ENCODE assay signal across 8 cellular contexts in the genomic region with DNA sequence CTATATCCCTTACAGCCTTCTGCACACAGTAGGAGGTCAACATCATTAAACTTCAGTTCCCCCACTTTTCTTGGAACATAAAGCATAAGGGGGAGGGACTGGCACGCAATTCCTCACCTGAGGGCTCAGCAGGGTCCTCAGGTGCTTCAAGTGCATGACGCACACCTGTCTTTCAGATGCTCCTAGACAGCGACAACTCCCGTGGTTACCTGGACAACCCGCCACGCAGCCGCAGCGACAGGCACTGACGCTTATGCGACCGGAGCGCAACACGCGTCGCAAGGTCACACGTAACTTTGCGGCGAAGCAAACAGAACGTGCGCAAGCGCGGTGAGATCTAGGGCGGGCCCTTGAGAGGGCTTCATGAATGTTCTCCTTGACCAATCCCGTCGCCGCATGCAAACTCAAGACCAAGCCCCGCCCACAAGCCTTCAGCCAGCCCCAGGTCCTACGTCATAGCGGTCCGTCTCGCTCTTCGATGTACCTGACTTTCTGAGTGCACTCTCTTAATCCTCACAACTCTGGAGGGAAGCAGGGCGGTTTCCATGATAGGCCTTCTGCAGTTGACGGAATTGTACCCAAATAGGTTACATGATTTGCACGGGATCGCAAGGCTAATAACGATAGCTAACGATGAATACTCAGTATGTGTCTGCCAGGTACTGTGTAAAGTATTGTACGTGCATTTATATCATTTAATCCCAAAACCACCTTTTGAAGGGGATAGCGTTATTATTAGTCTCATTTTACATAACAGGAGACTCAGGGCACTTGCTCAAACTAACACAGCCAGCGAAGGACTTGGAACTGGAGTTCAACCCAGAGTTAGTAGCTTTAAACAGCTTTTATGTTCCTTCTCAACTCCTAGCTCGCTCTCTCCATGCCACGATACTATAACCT. TPM values are rescaled to one million over a fixed set of nuclear protein-coding genes. Genes with fewer than 3 reads are reported as not detected.
A peak's percentile ranks its signal among the peaks of the same experiment; 100 is the strongest.
DNase-seq lines count a peak whose midpoint lies in the region; ATAC-seq and TF ChIP-seq lines count a peak whose summit lies in the region.

A gene with protein sequence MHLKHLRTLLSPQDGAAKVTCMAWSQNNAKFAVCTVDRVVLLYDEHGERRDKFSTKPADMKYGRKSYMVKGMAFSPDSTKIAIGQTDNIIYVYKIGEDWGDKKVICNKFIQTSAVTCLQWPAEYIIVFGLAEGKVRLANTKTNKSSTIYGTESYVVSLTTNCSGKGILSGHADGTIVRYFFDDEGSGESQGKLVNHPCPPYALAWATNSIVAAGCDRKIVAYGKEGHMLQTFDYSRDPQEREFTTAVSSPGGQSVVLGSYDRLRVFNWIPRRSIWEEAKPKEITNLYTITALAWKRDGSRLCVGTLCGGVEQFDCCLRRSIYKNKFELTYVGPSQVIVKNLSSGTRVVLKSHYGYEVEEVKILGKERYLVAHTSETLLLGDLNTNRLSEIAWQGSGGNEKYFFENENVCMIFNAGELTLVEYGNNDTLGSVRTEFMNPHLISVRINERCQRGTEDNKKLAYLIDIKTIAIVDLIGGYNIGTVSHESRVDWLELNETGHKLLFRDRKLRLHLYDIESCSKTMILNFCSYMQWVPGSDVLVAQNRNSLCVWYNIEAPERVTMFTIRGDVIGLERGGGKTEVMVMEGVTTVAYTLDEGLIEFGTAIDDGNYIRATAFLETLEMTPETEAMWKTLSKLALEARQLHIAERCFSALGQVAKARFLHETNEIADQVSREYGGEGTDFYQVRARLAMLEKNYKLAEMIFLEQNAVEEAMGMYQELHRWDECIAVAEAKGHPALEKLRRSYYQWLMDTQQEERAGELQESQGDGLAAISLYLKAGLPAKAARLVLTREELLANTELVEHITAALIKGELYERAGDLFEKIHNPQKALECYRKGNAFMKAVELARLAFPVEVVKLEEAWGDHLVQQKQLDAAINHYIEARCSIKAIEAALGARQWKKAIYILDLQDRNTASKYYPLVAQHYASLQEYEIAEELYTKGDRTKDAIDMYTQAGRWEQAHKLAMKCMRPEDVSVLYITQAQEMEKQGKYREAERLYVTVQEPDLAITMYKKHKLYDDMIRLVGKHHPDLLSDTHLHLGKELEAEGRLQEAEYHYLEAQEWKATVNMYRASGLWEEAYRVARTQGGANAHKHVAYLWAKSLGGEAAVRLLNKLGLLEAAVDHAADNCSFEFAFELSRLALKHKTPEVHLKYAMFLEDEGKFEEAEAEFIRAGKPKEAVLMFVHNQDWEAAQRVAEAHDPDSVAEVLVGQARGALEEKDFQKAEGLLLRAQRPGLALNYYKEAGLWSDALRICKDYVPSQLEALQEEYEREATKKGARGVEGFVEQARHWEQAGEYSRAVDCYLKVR (N-terminal part only) (minus strand): TSS at position 246 of the 900 bp plus-strand sequence. CDS start 90 bp downstream, at position 156.

- peaks cover 14% of the 10 kb centered on the region for H3K27me3 Mint-ChIP-seq in activated CD4-positive, alpha-beta T cell treated with anti-CD3 and anti-CD28 coated beads, Interleukin-2, amount 10 ng/mL, durations not matched to agents 7 days and 5 days

- CTCF ChIA-PET in activated CD4-positive, alpha-beta T cell treated with anti-CD3 and anti-CD28 coated beads, Interleukin-2, amount 10 ng/mL, durations not matched to agents 7 days and 5 days (lab: Charles Lee) = interaction anchor here (1.1 kb wide), 1 partner anchor 194 kb away, joined by 3 read pairs; no protein-coding TSS in a partner anchor

- peaks cover 42% of the 10 kb centered on the region for H3K4me1 ChIP-seq in BLaER1

- H3K27ac ChIP-seq in BLaER1 = no peak within 1 kb of the TSS
- peak within 1 kb of the TSS; percentile 69 to 83 for H3K27ac ChIP-seq in coronary artery
- peak within 1 kb of the TSS; percentile 54 for H3K27ac ChIP-seq in layer of hippocampus (ENCODE audit: low read depth, low read length)

- H3K27me3 ChIP-seq in BLaER1 (peaks cover 11% of the 10 kb centered on the region), layer of hippocampus (ENCODE audit: control insufficient read depth, insufficient read depth, low read length) (no peaks in the 10 kb centered on the region)

- peaks cover 5% of the 10 kb centered on the region; the same call in 1 of the 2 replicates for H3K9me3 ChIP-seq in BLaER1

- no peaks in the 10 kb centered on the region for H3K36me3 Mint-ChIP-seq in activated CD4-positive, alpha-beta T cell treated with anti-CD3 and anti-CD28 coated beads, Interleukin-2, amount 10 ng/mL, durations not matched to agents 7 days and 5 days (ENCODE audit: low read depth)

- peak; percentile 98 for DNase-seq in NCI-H526 treated with DMSO at 0.1 percent for 48 hours (lab: John Stamatoyannopoulos, UW)
- peak; percentile 100 for DNase-seq in activated CD4-positive, alpha-beta T cell treated with anti-CD3 and anti-CD28 coated beads, Interleukin-2, amount 10 ng/mL, durations not matched to agents 7 days and 5 days
- DNase-seq in coronary artery (ENCODE audit: low spot score) = peak; percentile 99
- DNase-seq in stimulated activated CD4-positive, alpha-beta T cell treated with anti-CD3 and anti-CD28 coated beads, Interleukin-1b, Interleukin-23, amount 100 ng/mL, for 24 hours (ENCODE audit: low read depth in 4 of 4, low spot score in 1 of 4) = peak; percentile 97 to 98 (median 98)

- peaks cover 27% of the 10 kb centered on the region for H3K4me1 Mint-ChIP-seq in activated CD4-positive, alpha-beta T cell treated with anti-CD3 and anti-CD28 coated beads, Interleukin-2, amount 10 ng/mL, durations not matched to agents 7 days and 5 days

- H3K36me3 ChIP-seq in BLaER1 = peaks cover 9% of the 10 kb centered on the region

- H3K4me3 ChIP-seq in BLaER1 (peak within 1 kb of the TSS; percentile 71), coronary artery (peak within 1 kb of the TSS; percentile 87)

- H3K4me3 Mint-ChIP-seq in activated CD4-positive, alpha-beta T cell treated with anti-CD3 and anti-CD28 coated beads, Interleukin-2, amount 10 ng/mL, durations not matched to agents 7 days and 5 days = peak within 1 kb of the TSS; percentile 81

- POLR2A ChIA-PET in activated CD4-positive, alpha-beta T cell treated with anti-CD3 and anti-CD28 coated beads, Interleukin-2, amount 10 ng/mL, durations not matched to agents 7 days and 5 days (lab: Charles Lee) = no interaction called here

- ATAC-seq in GM19328 (IDR thresholded peaks at IDR 0.05; ENCODE audit: unreplicated experiment) (peak; percentile 96), HG03469 (IDR thresholded peaks at IDR 0.05; ENCODE audit: unreplicated experiment) (peak; percentile 92)

- H3K4me2 ChIP-seq in BLaER1 = peak within 1 kb of the TSS; percentile 94

- H3K27ac Mint-ChIP-seq in activated CD4-positive, alpha-beta T cell treated with anti-CD3 and anti-CD28 coated beads, Interleukin-2, amount 10 ng/mL, durations not matched to agents 7 days and 5 days = peak within 1 kb of the TSS; percentile 90

- peak within 1 kb of the TSS; percentile 55 for H3K9ac ChIP-seq in BLaER1

- H4K20me1 ChIP-seq in BLaER1 = no peaks in the 10 kb centered on the region

- no peaks in the 10 kb centered on the region for H3K9me3 Mint-ChIP-seq in activated CD4-positive, alpha-beta T cell treated with anti-CD3 and anti-CD28 coated beads, Interleukin-2, amount 10 ng/mL, durations not matched to agents 7 days and 5 days

- no peak for TF ChIP-seq CTCF in coronary artery (IDR thresholded peaks at IDR 0.05)

RNA-seq across cellular contexts. Expression of the gene that starts here (rescaled TPM):
- 1 to 10 TPM; 9.3 to 9.8 TPM for total RNA-seq in activated CD4-positive, alpha-beta T cell treated with anti-CD3 and anti-CD28 coated beads, Interleukin-2, amount 10 ng/mL, durations not matched to agents 7 days and 5 days
